Comparison of ENCODE assay signal across 20 cellular contexts in genomic region chr17:57732062-57732461, GRCh38. TPM values are rescaled to one million over a fixed set of nuclear protein-coding genes. Genes with fewer than 3 reads are reported as not detected.
DNase-seq lines count a peak whose midpoint lies in the region; ATAC-seq, FAIRE-seq and TF ChIP-seq lines count a peak whose summit lies in the region.
"Had no signal": no experiment of that assay in that cellular context is flagged by ENCODE, and none has a peak within 500 bp of the region (broad histone marks: within the 10 kb centered on the region; RNA-seq: fewer than 3 reads in every experiment).

No MANE protein-coding gene starts in this region.

- ATAC-seq in GM12878 (no peak), right lobe of liver (peak; percentile 93 to 98 (median 96)), GM18861 (IDR thresholded peaks at IDR 0.05; ENCODE audit: unreplicated experiment) (no peak), mucosa of descending colon (no peak), GM18870 (IDR thresholded peaks at IDR 0.05; ENCODE audit: unreplicated experiment) (no peak)
- ATAC-seq: left lung had no signal

- H3K9me3 ChIP-seq in GM12878 (replicated peaks; ENCODE audit: control insufficient read depth, insufficient read depth, low read length): no peaks in the 10 kb centered on the region
- H3K9me3 ChIP-seq in right lobe of liver: no peaks in the 10 kb centered on the region
- no peaks in the 10 kb centered on the region for H3K9me3 ChIP-seq in mucosa of descending colon
- H3K9me3 ChIP-seq: breast epithelium, left lung, neutrophil had no signal

- CTCF ChIA-PET in GM12878 (lab: Yijun Ruan, JAX): interaction anchor here (0.9 to 1.5 kb wide), 3 partner anchors 16 to 489 kb away, joined by 5 to 6 read pairs (median 5); no protein-coding TSS in a partner anchor

- no peak overlapping the region for H3K27ac ChIP-seq in GM12878 (ENCODE audit: control insufficient read depth, insufficient read depth)
- no peak overlapping the region for H3K27ac ChIP-seq in right lobe of liver
- H3K27ac ChIP-seq: breast epithelium, left lung, neutrophil had no signal

- SMC1A ChIA-PET in GM12878 (lab: Charles Lee; ENCODE audit: uncharacterized antibody, unreplicated experiment): interaction anchor here (0.6 to 1.3 kb wide), 2 partner anchors 328 to 488 kb away, joined by 3 to 4 read pairs; no protein-coding TSS in a partner anchor

- no peak for FAIRE-seq in GM12878 (lab: Jason Lieb, UNC)
- FAIRE-seq: frontal cortex had no signal

- in situ Hi-C loops in GM12878 (cut with MboI): no loop called here

- no peaks in the 10 kb centered on the region; a peak in 1 of 4 replicates for H3K27me3 ChIP-seq in GM12878 (replicated peaks in 1 of 2; ENCODE audit: control insufficient read depth in 2 of 2, insufficient read depth in 2 of 2, low read length in 1 of 2)
- H3K27me3 ChIP-seq in right lobe of liver: no peaks in the 10 kb centered on the region
- H3K27me3 ChIP-seq: breast epithelium, left lung, neutrophil had no signal

- no peaks in the 10 kb centered on the region; the same call in 1 of the 2 replicates for H4K20me1 ChIP-seq in GM12878 (ENCODE audit: control insufficient read depth, insufficient read depth)

- TF ChIP-seq CTCF in GM12878 (IDR thresholded peaks at IDR 0.05 in 2 of 3, conservative IDR thresholded peaks at IDR 0.05 in 1 of 3; ENCODE audit: control insufficient read depth in 2 of 3, extremely low read depth in 1 of 3, insufficient read depth in 1 of 3, low read depth in 3 of 3, low read length in 3 of 3): no peak
- TF ChIP-seq CTCF in right lobe of liver (IDR thresholded peaks at IDR 0.05): no peak
- TF ChIP-seq CTCF in mucosa of descending colon (IDR thresholded peaks at IDR 0.05): no peak

- intact Hi-C loops in GM12878 (cut with micrococcal nuclease; ENCODE audit: unreplicated experiment): no loop called here
- intact Hi-C loops in right lobe of liver (cut with DNase I): no loop called here
- intact Hi-C loops in mucosa of descending colon (cut with DNase I, micrococcal nuclease): no loop called here

- TF ChIP-seq EP300 in GM12878 (IDR thresholded peaks at IDR 0.05; ENCODE audit: borderline replicate concordance in 1 of 2, control insufficient read depth in 1 of 2, low read depth in 2 of 2, low read length in 2 of 2): no peak

- 53% methylated on average over 3 of the region's 3 CpGs for WGBS in GM12878 (ENCODE audit: insufficient coverage, insufficient replicate concordance, low lambda C conversion rate, missing lambda C conversion rate)
- WGBS in right lobe of liver (ENCODE audit: insufficient coverage, low coverage, low lambda C conversion rate, missing lambda C conversion rate): 50% methylated on average over 3 of the region's 3 CpGs

- POLR2A ChIA-PET in GM12878 (lab: Charles Lee): no interaction called here

- H2AFZ ChIP-seq in GM12878 (ENCODE audit: control insufficient read depth, low read depth, low read length): no peak overlapping the region

- peak; percentile 86 for DNase-seq in DMS79 treated with DMSO at 0.1 percent for 48 hours (lab: John Stamatoyannopoulos, UW)
- peak; percentile 27 for DNase-seq in NCI-H2107 (lab: John Stamatoyannopoulos, UW)
- no peak for DNase-seq in GM12878 (ENCODE audit: low read depth, low spot score)
- peak; percentile 47 to 87 (median 82) for DNase-seq in right lobe of liver
- no peak for DNase-seq in dedifferentiated amniotic fluid mesenchymal stem cell (ENCODE audit: extremely low spot score)
- no peak for DNase-seq in mucosa of descending colon
- DNase-seq: CD8-positive, alpha-beta memory T cell; HFFc6; KBM-7; left lung; retina; SW 1271 had no signal

- RAD21 ChIA-PET in GM12878 (lab: Charles Lee; ENCODE audit: unreplicated experiment): no interaction called here

- TF ChIP-seq RAD21 in GM12878 (IDR thresholded peaks at IDR 0.05; ENCODE audit: insufficient read depth, low read depth, low read length): no peak

- H3K4me1 ChIP-seq in GM12878 (ENCODE audit: control insufficient read depth, insufficient read depth, low read length) (peaks cover 16% of the 10 kb centered on the region), right lobe of liver (peaks cover 0 to 8% (median 0%) of the 10 kb centered on the region in 4 donors), mucosa of descending colon (ENCODE audit: low read depth) (no peaks in the 10 kb centered on the region)
- H3K4me1 ChIP-seq: breast epithelium, left lung had no signal

- H3K4me3 ChIP-seq in GM12878: no peak overlapping the region
- H3K4me3 ChIP-seq in right lobe of liver: no peak overlapping the region
- H3K4me3 ChIP-seq in mucosa of descending colon: no peak overlapping the region
- H3K4me3 ChIP-seq: breast epithelium, left lung had no signal

- no TSS peak for BruUV-seq in GM12878 (replicated peaks; lab: Mats Ljungman, UMichigan)

- TF ChIP-seq POLR2A in GM12878 (IDR thresholded peaks at IDR 0.05; ENCODE audit: low read depth, low read length) (no peak), right lobe of liver (IDR thresholded peaks at IDR 0.05) (no peak)

- no peak overlapping the region for H3K4me2 ChIP-seq in GM12878 (ENCODE audit: control insufficient read depth, insufficient read depth)

- H3K79me2 ChIP-seq in GM12878 (ENCODE audit: control insufficient read depth, insufficient read depth, low read length): no peaks in the 10 kb centered on the region

- no peak overlapping the region for H3K9ac ChIP-seq in GM12878 (ENCODE audit: control insufficient read depth, insufficient read depth, low read length)

- no peaks in the 10 kb centered on the region for H3K36me3 ChIP-seq in GM12878 (ENCODE audit: control insufficient read depth in 2 of 2, insufficient read depth in 2 of 2, low read length in 1 of 2)
- no peaks in the 10 kb centered on the region for H3K36me3 ChIP-seq in right lobe of liver
- H3K36me3 ChIP-seq in mucosa of descending colon (ENCODE audit: low read depth): no peaks in the 10 kb centered on the region
- H3K36me3 ChIP-seq: breast epithelium, left lung, neutrophil had no signal

TF ChIP-seq in GM12878, 131 proteins besides CTCF, POLR2A, EP300 and RAD21 (continues in another document):
- TF ChIP-seq SKIL (IDR thresholded peaks at IDR 0.05; ENCODE audit: low read depth, poor library complexity, severe bottlenecking) (no peak), PBX3 (IDR thresholded peaks at IDR 0.05; ENCODE audit: insufficient replicate concordance, low read depth, low read length) (peak; percentile 12), BCL3 (IDR thresholded peaks at IDR 0.05; ENCODE audit: borderline replicate concordance, insufficient read depth, low read depth, low read length, poor library complexity, severe bottlenecking) (peak; percentile 65), BRCA1 (IDR thresholded peaks at IDR 0.05; ENCODE audit: low read depth, low read length) (no peak), TBL1XR1 (IDR thresholded peaks at IDR 0.05; ENCODE audit: low read depth, low read length) (no peak)

RNA-seq across cellular contexts. Expression of gene CCDC182, which starts 13.0 kb away (rescaled TPM):
- total RNA-seq in GM12878 (2013; cell fraction: nucleolus; rRNA removed): not detected in 2 replicates
- total RNA-seq in GM12878 (2014; rRNA removed): not detected in 2 replicates
- total RNA-seq in GM12878 (2014; rRNA removed; fragmentation: Illumina TruSeq; extraction: Trizol): not detected in 2 replicates
- total RNA-seq in GM12878 (2021): not detected in 2 replicates
- polyA plus RNA-seq in GM12878 (2011; ENCODE audit: low read depth): not detected
- not detected in 2 replicates for polyA plus RNA-seq in GM12878 (2011; rRNA removed)
- polyA plus RNA-seq in GM12878 (2011; cell fraction: cytosol; rRNA removed): not detected in 2 replicates
- not detected in 2 replicates for polyA plus RNA-seq in GM12878 (2011; cell fraction: nucleus; rRNA removed)
- not detected in 2 replicates for polyA plus RNA-seq in GM12878 (2012)
- polyA plus RNA-seq in GM12878 (2014; fragmentation: Illumina TruSeq; extraction: Trizol): not detected in 2 replicates
- not detected for polyA plus RNA-seq in GM12878 (2014; fragmentation: Nextera tagmentation; extraction: Ambion mirVana)
- polyA plus RNA-seq in GM12878 (2014; rRNA removed): not detected in 2 replicates
- not detected for polyA plus RNA-seq in GM12878 (2016; fragmentation: Nextera tagmentation; extraction: Ambion mirVana)
- not detected in 2 replicates for polyA minus RNA-seq in GM12878 (2011; rRNA and poly(A)+ RNA removed)
- polyA minus RNA-seq in GM12878 (2011; cell fraction: cytosol; rRNA and poly(A)+ RNA removed): not detected in 2 replicates
- not detected in 2 replicates for polyA minus RNA-seq in GM12878 (2011; cell fraction: nucleus; rRNA and poly(A)+ RNA removed)
- not detected for total RNA-seq in right lobe of liver
- not detected for total RNA-seq in mucosa of descending colon
- total RNA-seq: activated T-helper 2 cell treated with anti-CD3 and anti-CD28 coated beads, Interferon-gamma antibody, Interleukin-2, Interleukin-4, amounts not matched to agents 10 μg/mL and 5 μg/mL and 100 μg/mL, durations not matched to agents 14 hours and 24 hours and 36 hours; breast epithelium; CD8-positive, alpha-beta memory T cell; epithelial cell of proximal tubule; frontal cortex; HFFc6; left lung; NCI-H460 had no signal
- polyA plus RNA-seq: CD8-positive, alpha-beta memory T cell had no signal

Comparison
In these comparisons a context has a peak if more than half of its experiments do, and no peak if none do; other contexts are left out.
1. DNase-seq: peak in DMS79 treated with DMSO at 0.1 percent for 48 hours (single experiment), NCI-H2107 (single experiment) and right lobe of liver (3 of 3); none in GM12878 (single experiment), dedifferentiated amniotic fluid mesenchymal stem cell (single experiment) and mucosa of descending colon (0 of 3).
2. ATAC-seq: peak in right lobe of liver (4 of 4); none in GM12878 (single experiment), GM18861 (single experiment), mucosa of descending colon (single experiment) and GM18870 (single experiment).